In genomic region chr11:63916837-63917684, GRCh38 we compare ENCODE assay signal across 8 cellular contexts. TPM values are rescaled to one million over a fixed set of nuclear protein-coding genes. Genes with fewer than 3 reads are reported as not detected.
DNase-seq lines count a peak whose midpoint lies in the region; ATAC-seq, FAIRE-seq and TF ChIP-seq lines count a peak whose summit lies in the region.

RCOR2 (minus strand) TSS chr11:63917164; CDS start chr11:63916456, 708 bp downstream.

- no peaks in the 10 kb centered on the region for H3K36me3 ChIP-seq in SU-DHL-6 (ENCODE audit: low read length)
- no peaks in the 10 kb centered on the region for H3K36me3 ChIP-seq in heart right ventricle

- H3K4me3 ChIP-seq in SU-DHL-6 (ENCODE audit: insufficient read depth, low read length, poor library complexity, severe bottlenecking) (peak within 1 kb of the TSS; percentile 47), heart right ventricle (peak within 1 kb of the TSS; percentile 39 to 67 (median 60))

- FAIRE-seq in GM12891 (lab: Jason Lieb, UNC) (peak; percentile 83), urothelium cell line (lab: Jason Lieb, UNC) (no peak)

- no peak for TF ChIP-seq POLR2A in GM12891 (IDR thresholded peaks at IDR 0.05; ENCODE audit: low read depth, low read length)

- DNase-seq in GM12891 (ENCODE audit: insufficient read length, low spot score) (peak; percentile 91), NCI-H1092 (lab: John Stamatoyannopoulos, UW) (peak; percentile 89), amygdala (lab: John Stamatoyannopoulos, UW) (peak in 54 of 56 donors; percentile 31 to 89 (median 76)), heart right ventricle (peak; percentile 83 to 86), posterior cingulate gyrus (peak; percentile 79 to 98 (median 85)), urothelium cell line (ENCODE audit: low spot score) (peak; percentile 90)

- H2AFZ ChIP-seq in SU-DHL-6 (ENCODE audit: low read depth, low read length, severe bottlenecking), result no peak within 1 kb of the TSS

- H3K9me2 ChIP-seq in SU-DHL-6 (replicated peaks; ENCODE audit: insufficient read depth, low read length), result no peaks in the 10 kb centered on the region

- TF ChIP-seq CTCF in SU-DHL-6 (IDR thresholded peaks at IDR 0.05; ENCODE audit: insufficient read depth, low read length, poor library complexity, severe bottlenecking) (no peak), heart right ventricle (IDR thresholded peaks at IDR 0.05) (no peak)

- H3K9me3 ChIP-seq in SU-DHL-6 (ENCODE audit: insufficient read depth, low read length), result no peaks in the 10 kb centered on the region
- no peaks in the 10 kb centered on the region for H3K9me3 ChIP-seq in heart right ventricle

- H3K27me3 ChIP-seq in SU-DHL-6 (ENCODE audit: low read length) (no peaks in the 10 kb centered on the region), heart right ventricle (peaks cover 0 to 47% (median 0%) of the 10 kb centered on the region in 7 donors)

- peak within 1 kb of the TSS; percentile 54 for H3K9ac ChIP-seq in SU-DHL-6 (ENCODE audit: low read length)

- H3K79me2 ChIP-seq in SU-DHL-6 (ENCODE audit: insufficient read depth, low read length), result no peaks in the 10 kb centered on the region

- peaks cover 4% of the 10 kb centered on the region; the same call in 1 of the 2 replicates for H3F3A ChIP-seq in SU-DHL-6 (ENCODE audit: insufficient read depth)

- H3K27ac ChIP-seq in SU-DHL-6 (ENCODE audit: low read depth, low read length) (no peak within 1 kb of the TSS), heart right ventricle (peak within 1 kb of the TSS; percentile 83 to 97 (median 94))

- 0 to 1% methylated on average over 47 to 83 of the region's 85 CpGs for WGBS in heart right ventricle, 2 donors

- intact Hi-C loops in heart right ventricle (cut with DNase I), result loop anchor here in 2 of 10 donors (2.0 to 5.0 kb wide), 3 partner anchors 28 to 45 kb away; no protein-coding TSS in a partner anchor
- intact Hi-C loops in posterior cingulate gyrus (cut with DNase I), result loop anchor here (1.0 kb wide), 1 partner anchor 21 kb away; no protein-coding TSS in a partner anchor

- ATAC-seq in heart right ventricle (peak; percentile 24 to 50 (median 38)), GM18519 (IDR thresholded peaks at IDR 0.05; ENCODE audit: low FRiP score, unreplicated experiment) (no peak)

- peak within 1 kb of the TSS; percentile 94 for H3K4me2 ChIP-seq in SU-DHL-6 (ENCODE audit: low read depth, low read length, poor library complexity, severe bottlenecking)

- peaks cover 39 to 61% (median 54%) of the 10 kb centered on the region in 9 donors for H3K4me1 ChIP-seq in heart right ventricle

- H4K20me1 ChIP-seq in SU-DHL-6 (ENCODE audit: low read depth, low read length), result no peaks in the 10 kb centered on the region

TF ChIP-seq in GM12891, 5 proteins besides CTCF, POLR2A, EP300 and RAD21:
- no peak for TF ChIP-seq SPI1 (IDR thresholded peaks at IDR 0.05; ENCODE audit: low read depth, low read length)
- TF ChIP-seq TAF1 (IDR thresholded peaks at IDR 0.05; ENCODE audit: low read depth, low read length), result no peak; the same call in 1 of the 2 replicates
- no peak for TF ChIP-seq PAX5 (IDR thresholded peaks at IDR 0.05; ENCODE audit: insufficient read depth, low read length, severe bottlenecking)
- no peak for TF ChIP-seq POU2F2 (IDR thresholded peaks at IDR 0.05; ENCODE audit: low read depth, low read length)
- no peak for TF ChIP-seq POLR2AphosphoS5 (IDR thresholded peaks at IDR 0.05; ENCODE audit: low read depth, low read length)

RNA-seq across cellular contexts. Expression of gene RCOR2, which starts in this region (rescaled TPM):
- polyA plus RNA-seq in GM12891 (2012; ENCODE audit: low read depth, missing spikeins), result 0.30 TPM
- 1 to 10 TPM; 1.1 to 8.4 (median 5.0) TPM for total RNA-seq in heart right ventricle
- polyA plus RNA-seq in heart right ventricle, result 1 to 10 TPM; 4.4 to 5.4 TPM
